11 cellular contexts compared by ENCODE assay signal in genomic region chr11:95716266-95716665, GRCh38.
DNase-seq lines count a peak whose midpoint lies in the region; ATAC-seq and TF ChIP-seq lines count a peak whose summit lies in the region.
"Had no signal": no experiment of that assay in that cellular context is flagged by ENCODE, and none has a peak within 500 bp of the region (broad histone marks: within the 10 kb centered on the region; RNA-seq: fewer than 3 reads in every experiment).

No MANE protein-coding gene starts in this region.

- intact Hi-C loops in right cardiac atrium (cut with DNase I): no loop called here

- H3K27me3 Mint-ChIP-seq in neural crest cell (ENCODE audit: low read depth) (no peaks in the 10 kb centered on the region), immature natural killer cell (ENCODE audit: low read depth in 3 of 3) (peaks cover 0 to 3% (median 3%) of the 10 kb centered on the region in 3 donors)

- H3K27ac Mint-ChIP-seq in neural crest cell (ENCODE audit: unreplicated experiment) (peak overlapping the region; percentile 72), immature natural killer cell (no peak overlapping the region)

- 87% methylated on average over 3 of the region's 3 CpGs for WGBS in right cardiac atrium

- H3K4me3 Mint-ChIP-seq in neural crest cell: no peak overlapping the region
- H3K4me3 Mint-ChIP-seq in immature natural killer cell: no peak overlapping the region

- H3K9me3 ChIP-seq in right cardiac atrium (ENCODE audit: control insufficient read depth, low read length): no peaks in the 10 kb centered on the region
- H3K9me3 ChIP-seq: left ventricle myocardium inferior, thoracic aorta had no signal

- TF ChIP-seq CTCF in neural crest cell (conservative IDR thresholded peaks at IDR 0.05): no peak

- H3K27me3 ChIP-seq in right cardiac atrium (ENCODE audit: control insufficient read depth, insufficient read depth): no peaks in the 10 kb centered on the region

- H3K36me3 Mint-ChIP-seq in neural crest cell (ENCODE audit: low read depth): no peaks in the 10 kb centered on the region
- no peaks in the 10 kb centered on the region for H3K36me3 Mint-ChIP-seq in immature natural killer cell

- ATAC-seq in GM18909 (IDR thresholded peaks at IDR 0.05; ENCODE audit: poor library complexity, unreplicated experiment): peak; percentile 12
- peak; percentile 4 for ATAC-seq in HG02588 (IDR thresholded peaks at IDR 0.05; ENCODE audit: unreplicated experiment)
- ATAC-seq in right cardiac atrium: no peak

- no peaks in the 10 kb centered on the region for H3K4me1 ChIP-seq in right cardiac atrium (ENCODE audit: control insufficient read depth, insufficient read depth, low read length)
- H3K4me1 ChIP-seq: left ventricle myocardium inferior had no signal

- DNase-seq in SW480 (ENCODE audit: low spot score): peak; percentile 16
- no peak for DNase-seq in neural crest cell (ENCODE audit: low read depth, low spot score)
- DNase-seq in immature natural killer cell: no peak
- no peak for DNase-seq in middle frontal gyrus (ENCODE audit: extremely low spot score, low spot score)
- DNase-seq in iPS-NIHi7 (ENCODE audit: extremely low spot score): no peak
- DNase-seq in right cardiac atrium: no peak
- DNase-seq: left ventricle myocardium inferior; stimulated activated CD4-positive, alpha-beta T cell treated with anti-CD3 and anti-CD28 coated beads, Interleukin-12 subunit alpha, Interleukin-12 subunit beta, amount 100 ng/mL, for 4 hours had no signal

- no peak overlapping the region for H3K4me3 ChIP-seq in right cardiac atrium (ENCODE audit: low read length)
- H3K4me3 ChIP-seq: left ventricle myocardium inferior, thoracic aorta had no signal

- H3K9me3 Mint-ChIP-seq in neural crest cell (no peaks in the 10 kb centered on the region), immature natural killer cell (no peaks in the 10 kb centered on the region)

- H3K4me1 Mint-ChIP-seq in neural crest cell (peaks cover 36% of the 10 kb centered on the region), immature natural killer cell (peaks cover 7 to 13% of the 10 kb centered on the region in 2 donors)

- no peak overlapping the region for H3K27ac ChIP-seq in right cardiac atrium (ENCODE audit: low read length)
- H3K27ac ChIP-seq: left ventricle myocardium inferior, thoracic aorta had no signal

Comparison
In these comparisons a context has a peak if more than half of its experiments do, and no peak if none do; other contexts are left out.
1. ATAC-seq: peak in GM18909 (single experiment) and HG02588 (single experiment); none in right cardiac atrium (0 of 2).